In the genomic region with DNA sequence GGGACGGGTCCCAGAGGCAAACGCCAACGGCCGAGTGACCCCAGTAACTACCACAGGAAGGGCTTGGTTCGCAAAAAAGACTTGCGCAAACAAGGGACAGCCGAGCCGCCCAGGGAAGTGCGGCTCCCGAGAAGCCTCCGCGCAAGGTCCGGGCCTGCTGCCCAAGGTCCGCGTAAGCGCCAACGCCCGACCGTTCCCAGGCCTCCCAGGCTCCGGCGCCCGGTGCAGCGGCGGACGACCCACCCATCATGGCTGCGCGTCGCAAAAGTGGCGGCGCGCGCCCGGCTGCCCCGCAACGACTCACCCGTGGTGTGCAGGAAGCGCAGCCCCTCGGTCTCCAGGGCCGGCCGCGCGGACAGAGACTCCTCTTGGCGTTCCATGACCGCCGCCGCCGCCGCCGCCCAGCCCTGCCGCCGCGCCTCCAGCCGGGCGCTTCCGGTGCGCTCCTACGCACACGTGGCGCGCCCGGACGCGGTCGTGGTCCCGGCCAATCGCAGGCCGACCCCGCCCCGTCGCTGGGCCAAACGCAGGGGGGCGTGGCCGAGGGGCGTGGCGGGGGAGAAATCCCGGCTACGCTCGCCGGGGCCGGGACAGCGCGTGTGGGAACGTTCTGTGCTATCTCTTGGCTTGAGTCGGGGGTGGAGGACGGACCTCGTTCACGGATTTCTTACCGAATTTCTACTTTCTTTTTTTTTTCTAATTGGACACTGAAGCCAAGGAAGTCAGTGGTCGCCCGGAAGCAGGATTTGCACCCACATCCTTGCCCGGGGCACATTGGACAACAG, we compare ENCODE assay signal across 8 cellular contexts. TPM values are rescaled to one million over a fixed set of nuclear protein-coding genes. Genes with fewer than 3 reads are reported as not detected.
DNase-seq lines count a peak whose midpoint lies in the region; ATAC-seq, FAIRE-seq and TF ChIP-seq lines count a peak whose summit lies in the region.

A gene with protein sequence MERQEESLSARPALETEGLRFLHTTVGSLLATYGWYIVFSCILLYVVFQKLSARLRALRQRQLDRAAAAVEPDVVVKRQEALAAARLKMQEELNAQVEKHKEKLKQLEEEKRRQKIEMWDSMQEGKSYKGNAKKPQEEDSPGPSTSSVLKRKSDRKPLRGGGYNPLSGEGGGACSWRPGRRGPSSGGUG (minus strand): TSS at position 448 of the 785 bp plus-strand sequence. CDS start 68 bp downstream, at position 380.

- under 1% methylated on average over 77 of the region's 91 CpGs for WGBS in prostate gland

- H3K27ac ChIP-seq in prostate gland = peak within 1 kb of the TSS; percentile 60 to 78

- peak within 1 kb of the TSS; percentile 99 for H3K4me3 Mint-ChIP-seq in T-helper 17 cell

- TF ChIP-seq CTCF in prostate gland (IDR thresholded peaks at IDR 0.05) = peak in 2 of 4 experiments; percentile 2 to 23

- no peaks in the 10 kb centered on the region for H3K27me3 Mint-ChIP-seq in T-helper 17 cell

- H3K9me3 ChIP-seq in T-helper 17 cell (ENCODE audit: control insufficient read depth, low read length, poor library complexity, severe bottlenecking) = no peaks in the 10 kb centered on the region
- no peaks in the 10 kb centered on the region for H3K9me3 ChIP-seq in prostate gland

- FAIRE-seq in GM12891 (lab: Jason Lieb, UNC) = peak; percentile 96

- H3K27me3 ChIP-seq in prostate gland (replicated peaks; ENCODE audit: insufficient read depth) = no peaks in the 10 kb centered on the region

- peak within 1 kb of the TSS; percentile 46 to 83 for H3K4me3 ChIP-seq in prostate gland

- peaks cover 10% of the 10 kb centered on the region for H3K4me1 Mint-ChIP-seq in T-helper 17 cell

- peaks cover 13 to 20% of the 10 kb centered on the region in 2 donors for H3K36me3 ChIP-seq in prostate gland

- H3K36me3 Mint-ChIP-seq in T-helper 17 cell (ENCODE audit: low read depth) = peaks cover 13% of the 10 kb centered on the region

- H3K27ac Mint-ChIP-seq in T-helper 17 cell = peak within 1 kb of the TSS; percentile 96

- TF ChIP-seq POLR2A in GM12891 (IDR thresholded peaks at IDR 0.05; ENCODE audit: low read depth, low read length) (no peak), prostate gland (IDR thresholded peaks at IDR 0.05) (peak; percentile 88)

- peak; percentile 90 for ATAC-seq in HG02571 (IDR thresholded peaks at IDR 0.05; ENCODE audit: unreplicated experiment)
- peak; percentile 98 for ATAC-seq in T-helper 17 cell
- ATAC-seq in left cardiac atrium = peak; percentile 98 to 99

- no peaks in the 10 kb centered on the region for H3K4me1 ChIP-seq in prostate gland (replicated peaks)

- peak; percentile 86 for DNase-seq in GM12891 (ENCODE audit: insufficient read length, low spot score)
- DNase-seq in NCI-H1048 (lab: John Stamatoyannopoulos, UW) = peak; percentile 73
- peak; percentile 85 to 96 (median 85) for DNase-seq in T-helper 17 cell
- peak; percentile 76 for DNase-seq in amniotic stem cell (lab: John Stamatoyannopoulos, UW)
- DNase-seq in left cardiac atrium = peak; percentile 95
- peak; percentile 91 for DNase-seq in prostate gland (ENCODE audit: low spot score)
- peak; percentile 89 for DNase-seq in ureter (ENCODE audit: low spot score)

- intact Hi-C loops in left cardiac atrium (cut with DNase I) (no loop called here), prostate gland (cut with DNase I) (no loop called here)

TF ChIP-seq in GM12891, 5 proteins besides CTCF, POLR2A, EP300 and RAD21:
- peak; percentile 89 for TF ChIP-seq PAX5 (IDR thresholded peaks at IDR 0.05; ENCODE audit: insufficient read depth, low read length, severe bottlenecking)
- no peak for TF ChIP-seq SPI1 (IDR thresholded peaks at IDR 0.05; ENCODE audit: low read depth, low read length)
- TF ChIP-seq TAF1 (IDR thresholded peaks at IDR 0.05; ENCODE audit: low read depth, low read length) = peak; percentile 42; the same call in 1 of the 2 replicates
- 0 out of 2 replicates have a peak, but pooled peaks have one; percentile 7 for TF ChIP-seq POU2F2 (IDR thresholded peaks at IDR 0.05; ENCODE audit: low read depth, low read length)

RNA-seq across cellular contexts. Expression of the gene that starts here (rescaled TPM):
- polyA plus RNA-seq in GM12891 (2012; ENCODE audit: low read depth, missing spikeins) = 18.3 TPM
- 10 to 100 TPM; 28.0 to 36.3 TPM for total RNA-seq in T-helper 17 cell
- 10 to 100 TPM; 37.7 to 66.2 TPM for total RNA-seq in left cardiac atrium
- total RNA-seq in prostate gland = 100 to 1,000 TPM in 1 of 2 donors, 10 to 100 TPM in 1; 66.9 to 100 TPM
- 49.1 TPM for total RNA-seq in ureter

Comparison
In these comparisons a context has a peak if more than half of its experiments do, and no peak if none do; other contexts are left out.
1. Peak in every context shown above with its lines: DNase-seq, ATAC-seq, H3K4me3 ChIP-seq and H3K27ac ChIP-seq.